Comparison of ENCODE assay signal across 13 cellular contexts in the genomic region with DNA sequence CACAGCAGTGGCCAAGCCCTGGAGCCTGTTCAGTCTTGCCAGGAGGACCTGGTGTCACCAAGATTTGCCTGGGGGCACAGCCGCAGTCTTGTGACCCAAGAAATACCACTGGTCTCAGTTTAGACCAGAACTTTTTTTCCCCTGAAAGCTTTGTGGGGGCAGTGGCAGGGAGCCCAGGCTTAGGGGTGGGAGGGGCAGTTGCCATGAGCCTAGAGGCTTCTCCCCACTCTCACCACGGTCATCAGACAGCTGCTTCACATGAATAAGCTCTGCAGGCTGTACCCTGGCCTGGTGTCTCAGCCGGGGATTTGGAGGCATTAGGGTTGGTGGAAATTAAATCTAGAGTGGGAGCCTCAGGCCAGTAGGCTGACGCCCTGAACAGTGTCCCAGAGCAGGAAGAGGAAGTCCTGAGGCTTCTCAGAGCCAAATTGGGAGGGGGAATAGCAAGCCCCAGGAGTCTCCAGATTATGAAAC.
DNase-seq lines count a peak whose midpoint lies in the region; ATAC-seq, FAIRE-seq and TF ChIP-seq lines count a peak whose summit lies in the region.
"Had no signal": no experiment of that assay in that cellular context is flagged by ENCODE, and none has a peak within 500 bp of the region (broad histone marks: within the 10 kb centered on the region; RNA-seq: fewer than 3 reads in every experiment).

No MANE protein-coding gene starts in this region.

- H3K79me2 ChIP-seq in GM12878 (ENCODE audit: control insufficient read depth, insufficient read depth, low read length), result no peaks in the 10 kb centered on the region

- SMC1A ChIA-PET in GM12878 (lab: Charles Lee; ENCODE audit: uncharacterized antibody, unreplicated experiment), result interaction anchor here (0.6 to 9.8 kb wide), 6 partner anchors 71 to 297 kb away, joined by 3 to 150 read pairs (median 4); partner anchors contain the start of gene LRIG2

- RAD21 ChIA-PET in GM12878 (lab: Charles Lee; ENCODE audit: unreplicated experiment), result interaction anchor here (1.0 to 8.2 kb wide), 8 partner anchors 54 to 193 kb away, joined by 4 to 105 read pairs (median 5); partner anchors contain the start of gene LRIG2

- BruUV-seq in GM12878 (replicated peaks; lab: Mats Ljungman, UMichigan), result no TSS peak

- no peak for TF ChIP-seq RAD21 in GM12878 (IDR thresholded peaks at IDR 0.05; ENCODE audit: insufficient read depth, low read depth, low read length)

- H3K4me1 ChIP-seq in GM12878 (ENCODE audit: control insufficient read depth, insufficient read depth, low read length), result no peaks in the 10 kb centered on the region
- H3K4me1 ChIP-seq in right lobe of liver, result no peaks in the 10 kb centered on the region

- H3K36me3 ChIP-seq in GM12878 (ENCODE audit: control insufficient read depth in 2 of 2, insufficient read depth in 2 of 2, low read length in 1 of 2), result no peaks in the 10 kb centered on the region
- H3K36me3 ChIP-seq in right lobe of liver, result no peaks in the 10 kb centered on the region
- H3K36me3 ChIP-seq: Peyer's patch had no signal

- ATAC-seq in GM12878 (no peak), right lobe of liver (peak; percentile 16 to 53 (median 24)), GM18520 (IDR thresholded peaks at IDR 0.05; ENCODE audit: unreplicated experiment) (no peak), GM18873 (IDR thresholded peaks at IDR 0.05; ENCODE audit: low FRiP score, unreplicated experiment) (no peak)

- CTCF ChIA-PET in GM12878 (lab: Yijun Ruan, JAX), result interaction anchor here (1.0 to 9.3 kb wide), 9 partner anchors 13 to 195 kb away, joined by 3 to 196 read pairs (median 5); partner anchors contain the start of gene LRIG2

- no peak overlapping the region for H2AFZ ChIP-seq in GM12878 (ENCODE audit: control insufficient read depth, low read depth, low read length)

- WGBS in GM12878 (ENCODE audit: insufficient coverage, insufficient replicate concordance, low lambda C conversion rate, missing lambda C conversion rate), result 37% methylated on average over 4 of the region's 4 CpGs
- no CpG with 5 or more reads among the region's 4 CpGs for WGBS in right lobe of liver (ENCODE audit: insufficient coverage, low coverage, low lambda C conversion rate, missing lambda C conversion rate)

- TF ChIP-seq POLR2A in GM12878 (IDR thresholded peaks at IDR 0.05; ENCODE audit: low read depth, low read length), result no peak
- no peak for TF ChIP-seq POLR2A in right lobe of liver (IDR thresholded peaks at IDR 0.05)

- POLR2A ChIA-PET in GM12878 (lab: Charles Lee), result interaction anchor here (0.9 to 1.6 kb wide), 3 partner anchors 160 to 190 kb away, joined by 3 to 5 read pairs (median 4); partner anchors contain the start of gene LRIG2

- H3K27ac ChIP-seq in GM12878 (ENCODE audit: control insufficient read depth, insufficient read depth) (no peak overlapping the region), right lobe of liver (peak overlapping the region in 1 of 3 donors; percentile 8), substantia nigra (ENCODE audit: low read depth, low read length, poor library complexity, severe bottlenecking) (peak overlapping the region; percentile 54)

- TF ChIP-seq EP300 in GM12878 (IDR thresholded peaks at IDR 0.05; ENCODE audit: borderline replicate concordance in 1 of 2, control insufficient read depth in 1 of 2, low read depth in 2 of 2, low read length in 2 of 2), result no peak

- TF ChIP-seq CTCF in GM12878 (IDR thresholded peaks at IDR 0.05 in 2 of 3, conservative IDR thresholded peaks at IDR 0.05 in 1 of 3; ENCODE audit: control insufficient read depth in 2 of 3, extremely low read depth in 1 of 3, insufficient read depth in 1 of 3, low read depth in 3 of 3, low read length in 3 of 3) (no peak), right lobe of liver (IDR thresholded peaks at IDR 0.05) (no peak), GM20000 (IDR thresholded peaks at IDR 0.05; ENCODE audit: extremely low read depth, missing control alignments) (no peak)

- FAIRE-seq in GM12878 (lab: Jason Lieb, UNC), result no peak
- FAIRE-seq: colon had no signal

- H3K4me2 ChIP-seq in GM12878 (ENCODE audit: control insufficient read depth, insufficient read depth), result no peak overlapping the region

- peak; percentile 23 to 24 for DNase-seq in NOMO-1 (lab: John Stamatoyannopoulos, UW; ENCODE audit: unreplicated experiment in 2 of 2)
- DNase-seq in NOMO-1 treated with DMSO at 0.1 percent for 48 hours (lab: John Stamatoyannopoulos, UW; ENCODE audit: unreplicated experiment), result no peak
- DNase-seq in GM12878 (ENCODE audit: low read depth, low spot score), result no peak
- no peak for DNase-seq in right lobe of liver
- DNase-seq in substantia nigra (lab: John Stamatoyannopoulos, UW), result peak in 9 of 49 donors; percentile 4 to 26 (median 16)
- DNase-seq in GM20000 (ENCODE audit: low spot score), result no peak
- DNase-seq: activated CD4-positive, CD25-positive, alpha-beta regulatory T cell treated with anti-CD3 and anti-CD28 coated beads, Interleukin-2, amount 50 U/mL, for 72 hours; activated gamma-delta T cell treated with Interleukin-2 at 50 U/mL for 16 hours; NCI-H1417 treated with DMSO at 0.1 percent for 48 hours had no signal

- no peaks in the 10 kb centered on the region for H4K20me1 ChIP-seq in GM12878 (ENCODE audit: control insufficient read depth, insufficient read depth)

- no peak overlapping the region for H3K4me3 ChIP-seq in GM12878
- no peak overlapping the region for H3K4me3 ChIP-seq in right lobe of liver
- H3K4me3 ChIP-seq: Peyer's patch had no signal

- H3K27me3 ChIP-seq in GM12878 (replicated peaks in 1 of 2; ENCODE audit: control insufficient read depth in 2 of 2, insufficient read depth in 2 of 2, low read length in 1 of 2), result no peaks in the 10 kb centered on the region; a peak in 1 of 4 replicates
- no peaks in the 10 kb centered on the region for H3K27me3 ChIP-seq in right lobe of liver
- H3K27me3 ChIP-seq: Peyer's patch had no signal

- H3K9me3 ChIP-seq in GM12878 (replicated peaks; ENCODE audit: control insufficient read depth, insufficient read depth, low read length) (no peaks in the 10 kb centered on the region), right lobe of liver (no peaks in the 10 kb centered on the region)
- H3K9me3 ChIP-seq: Peyer's patch had no signal

- intact Hi-C loops in GM12878 (cut with micrococcal nuclease; ENCODE audit: unreplicated experiment) (loop anchor here (5.0 kb wide), 1 partner anchor 165 kb away; the partner anchor contains the start of gene PPM1J), right lobe of liver (cut with DNase I) (loop anchor here (5.0 to 10.0 kb wide), 2 partner anchors 72 to 160 kb away; partner anchors contain the start of gene SLC16A1 (in 1 of the 2))

- no peak overlapping the region for H3K9ac ChIP-seq in GM12878 (ENCODE audit: control insufficient read depth, insufficient read depth, low read length)

- in situ Hi-C loops in GM12878 (cut with MboI), result loop anchor here (5.0 to 10.0 kb wide), 2 partner anchors 160 to 792 kb away; no protein-coding TSS in a partner anchor

TF ChIP-seq in GM12878, 131 proteins besides CTCF, POLR2A, EP300 and RAD21:
- TF ChIP-seq SPI1 (IDR thresholded peaks at IDR 0.05; ENCODE audit: borderline replicate concordance, insufficient read depth, low read depth, low read length) (0 out of 2 replicates have a peak, but pooled peaks have one; percentile 2), ZNF687 (IDR thresholded peaks at IDR 0.05) (no peak)

Comparison
In these comparisons a context has a peak if more than half of its experiments do, and no peak if none do; other contexts are left out.
1. DNase-seq: peak in NOMO-1 (2 of 2); none in NOMO-1 treated with DMSO at 0.1 percent for 48 hours (single experiment), GM12878 (single experiment), right lobe of liver (0 of 3) and GM20000 (single experiment).
2. ATAC-seq: peak in right lobe of liver (4 of 4); none in GM12878 (single experiment), GM18520 (single experiment) and GM18873 (single experiment).